17 cellular contexts compared by ENCODE assay signal in genomic region chr20:37377346-37378081, GRCh38. TPM values are rescaled to one million over a fixed set of nuclear protein-coding genes. Genes with fewer than 3 reads are reported as not detected.
DNase-seq lines count a peak whose midpoint lies in the region; ATAC-seq and TF ChIP-seq lines count a peak whose summit lies in the region.
"Had no signal": no experiment of that assay in that cellular context is flagged by ENCODE, and none has a peak within 500 bp of the region (broad histone marks: within the 10 kb centered on the region; RNA-seq: fewer than 3 reads in every experiment).

No MANE protein-coding gene starts in this region.

- H3K4me3 ChIP-seq in foreskin fibroblast (ENCODE audit: low read depth in 1 of 2, low read length in 2 of 2) = no peak overlapping the region

- H3K4me1 Mint-ChIP-seq in chondrocyte (ENCODE audit: low read depth) = peaks cover 7% of the 10 kb centered on the region
- H3K4me1 Mint-ChIP-seq in stimulated activated memory B cell treated with anti-CD40 and anti-IgM and Interleukin-4, amounts not matched to agents 10 μg/mL and 1 μg/mL and 100 μg/mL, for 72 hours = peaks cover 75% of the 10 kb centered on the region

- H3K27ac Mint-ChIP-seq in chondrocyte (ENCODE audit: unreplicated experiment) = no peak overlapping the region
- H3K27ac Mint-ChIP-seq in stimulated activated memory B cell treated with anti-CD40 and anti-IgM and Interleukin-4, amounts not matched to agents 10 μg/mL and 1 μg/mL and 100 μg/mL, for 72 hours = peak overlapping the region; percentile 71
- H3K27ac Mint-ChIP-seq: T-helper 1 cell treated with Interleukin-12 subunit alpha and Interleukin-12 subunit beta and Interleukin-4 antibody, amounts not matched to agents 30 μg/mL and 1 μg/mL, for 36 hours had no signal

- no peaks in the 10 kb centered on the region for H3K27me3 Mint-ChIP-seq in chondrocyte (ENCODE audit: low read depth)
- no peaks in the 10 kb centered on the region for H3K27me3 Mint-ChIP-seq in stimulated activated memory B cell treated with anti-CD40 and anti-IgM and Interleukin-4, amounts not matched to agents 10 μg/mL and 1 μg/mL and 100 μg/mL, for 72 hours
- H3K27me3 Mint-ChIP-seq: CD8-positive, alpha-beta memory T cell had no signal

- H3K36me3 Mint-ChIP-seq in chondrocyte (ENCODE audit: low read depth) = peaks cover 2% of the 10 kb centered on the region
- H3K36me3 Mint-ChIP-seq in stimulated activated memory B cell treated with anti-CD40 and anti-IgM and Interleukin-4, amounts not matched to agents 10 μg/mL and 1 μg/mL and 100 μg/mL, for 72 hours = peaks cover 47% of the 10 kb centered on the region

- DNase-seq in activated CD4-positive, CD25-positive, alpha-beta regulatory T cell treated with anti-CD3 and anti-CD28 coated beads, Interleukin-2, amount 50 U/mL, for 72 hours = peak; percentile 27
- no peak for DNase-seq in activated CD4-positive, CD25-positive, alpha-beta regulatory T cell (lab: John Stamatoyannopoulos, UW)
- DNase-seq in chondrocyte (ENCODE audit: low spot score) (peak; percentile 35), NCI-H1105 (lab: John Stamatoyannopoulos, UW) (no peak), NCI-H1417 treated with DMSO at 0.1 percent for 48 hours (lab: John Stamatoyannopoulos, UW) (no peak), foreskin fibroblast (no peak)
- DNase-seq: activated gamma-delta T cell treated with Interleukin-2 at 50 U/mL for 16 hours; brain microvascular endothelial cell; CD8-positive, alpha-beta memory T cell; effector CD4-positive, alpha-beta T cell; foreskin keratinocyte; NCI-H524 treated with DMSO at 0.1 percent for 48 hours; nucleus accumbens; substantia nigra had no signal

- no peak for TF ChIP-seq CTCF in chondrocyte (IDR thresholded peaks at IDR 0.05)
- no peak for TF ChIP-seq CTCF in foreskin fibroblast (IDR thresholded peaks at IDR 0.05; ENCODE audit: low read depth, low read length)

- H3K4me3 Mint-ChIP-seq in chondrocyte (ENCODE audit: unreplicated experiment) = no peak overlapping the region
- peak overlapping the region; percentile 1 for H3K4me3 Mint-ChIP-seq in stimulated activated memory B cell treated with anti-CD40 and anti-IgM and Interleukin-4, amounts not matched to agents 10 μg/mL and 1 μg/mL and 100 μg/mL, for 72 hours
- H3K4me3 Mint-ChIP-seq: CD8-positive, alpha-beta memory T cell; T-helper 1 cell treated with Interleukin-12 subunit alpha and Interleukin-12 subunit beta and Interleukin-4 antibody, amounts not matched to agents 30 μg/mL and 1 μg/mL, for 36 hours had no signal

- ATAC-seq in HG03354 (IDR thresholded peaks at IDR 0.05; ENCODE audit: poor library complexity, severe bottlenecking, unreplicated experiment) = peak; percentile 55
- no peak for ATAC-seq in stimulated activated memory B cell treated with anti-CD40 and anti-IgM and Interleukin-4, amounts not matched to agents 10 μg/mL and 1 μg/mL and 100 μg/mL, for 72 hours
- ATAC-seq: foreskin keratinocyte had no signal

- no peaks in the 10 kb centered on the region for H3K9me3 Mint-ChIP-seq in chondrocyte (ENCODE audit: low read depth)
- no peaks in the 10 kb centered on the region for H3K9me3 Mint-ChIP-seq in stimulated activated memory B cell treated with anti-CD40 and anti-IgM and Interleukin-4, amounts not matched to agents 10 μg/mL and 1 μg/mL and 100 μg/mL, for 72 hours
- H3K9me3 Mint-ChIP-seq: CD8-positive, alpha-beta memory T cell; T-helper 1 cell treated with Interleukin-12 subunit alpha and Interleukin-12 subunit beta and Interleukin-4 antibody, amounts not matched to agents 30 μg/mL and 1 μg/mL, for 36 hours had no signal

RNA-seq across cellular contexts. Expression of gene SRC, which starts 31.6 kb away (rescaled TPM):
- 16.0 to 25.7 TPM (median 25.1 TPM) in 3 replicates for total RNA-seq in chondrocyte

Comparison
In these comparisons a context has a peak if more than half of its experiments do, and no peak if none do; other contexts are left out.
1. DNase-seq: peak in activated CD4-positive, CD25-positive, alpha-beta regulatory T cell treated with anti-CD3 and anti-CD28 coated beads, Interleukin-2, amount 50 U/mL, for 72 hours (single experiment) and chondrocyte (single experiment); none in activated CD4-positive, CD25-positive, alpha-beta regulatory T cell (0 of 4), NCI-H1105 (single experiment), NCI-H1417 treated with DMSO at 0.1 percent for 48 hours (single experiment) and foreskin fibroblast (0 of 2).